In the genomic region with DNA sequence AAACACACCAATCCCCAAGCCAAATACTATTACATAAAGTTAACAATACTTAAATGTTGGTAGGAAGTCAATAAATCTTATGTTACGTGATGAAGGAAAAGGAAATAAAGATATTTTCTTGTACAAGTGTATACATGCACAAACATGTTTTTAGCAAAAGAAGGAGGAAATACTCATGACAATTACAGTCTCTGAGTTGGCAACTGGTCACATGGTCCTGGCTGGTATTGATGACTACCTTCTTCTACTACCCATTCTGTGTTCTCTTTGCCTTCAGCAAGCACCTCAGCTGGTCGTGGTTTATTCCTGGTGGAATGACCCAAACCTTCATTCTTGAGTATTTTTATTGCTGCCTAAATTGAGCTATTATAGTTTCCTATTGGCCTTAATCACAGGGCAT, we compare ENCODE assay signal across 16 cellular contexts.
DNase-seq lines count a peak whose midpoint lies in the region; ATAC-seq lines count a peak whose summit lies in the region.
"Had no signal": no experiment of that assay in that cellular context is flagged by ENCODE, and none has a peak within 500 bp of the region (broad histone marks: within the 10 kb centered on the region; RNA-seq: fewer than 3 reads in every experiment).

No MANE protein-coding gene starts in this region.

- DNase-seq in activated naive CD8-positive, alpha-beta T cell treated with anti-CD3 and anti-CD28 coated beads, Interleukin-2, amount 50 U/mL, for 24 hours: no peak
- no peak for DNase-seq in activated naive CD8-positive, alpha-beta T cell treated with anti-CD3 and anti-CD28 coated beads for 36 hours
- no peak for DNase-seq in activated T-helper 2 cell treated with anti-CD3 and anti-CD28 coated beads, Interferon-gamma antibody, Interleukin-2, Interleukin-4, amounts not matched to agents 10 μg/mL and 5 μg/mL and 100 μg/mL, durations not matched to agents 14 hours and 24 hours and 36 hours (ENCODE audit: low spot score)
- no peak for DNase-seq in stimulated activated naive B cell treated with anti-CD40 and anti-IgM and Interleukin-4, amounts not matched to agents 10 μg/mL and 1 μg/mL and 100 μg/mL, for 72 hours
- no peak for DNase-seq in NCI-H146 treated with DMSO at 0.1 percent for 48 hours (lab: John Stamatoyannopoulos, UW; ENCODE audit: unreplicated experiment)
- DNase-seq: Calu3; CD8-positive, alpha-beta T cell; GF-D8; H9; KG1; NCI-H1436; NCI-H2029; NCI-H526; PC-3 had no signal

- no peak for ATAC-seq in activated naive CD8-positive, alpha-beta T cell treated with anti-CD3 and anti-CD28 coated beads, Interleukin-2, amount 50 U/mL, for 24 hours
- ATAC-seq in esophagus mucosa (peak; percentile 82), HG02642 (IDR thresholded peaks at IDR 0.05; ENCODE audit: poor library complexity, unreplicated experiment) (no peak)
- no peak for ATAC-seq in stimulated activated naive B cell treated with anti-CD40 and anti-IgM and Interleukin-4, amounts not matched to agents 10 μg/mL and 1 μg/mL and 100 μg/mL, for 72 hours (replicated peaks)
- ATAC-seq: CD8-positive, alpha-beta T cell; PC-3 had no signal

- peaks cover 16% of the 10 kb centered on the region for H3K4me1 Mint-ChIP-seq in activated naive CD8-positive, alpha-beta T cell treated with anti-CD3 and anti-CD28 coated beads, Interleukin-2, amount 50 U/mL, for 24 hours
- H3K4me1 Mint-ChIP-seq in activated naive CD8-positive, alpha-beta T cell treated with anti-CD3 and anti-CD28 coated beads for 36 hours: peaks cover 4% of the 10 kb centered on the region
- H3K4me1 Mint-ChIP-seq in activated T-helper 2 cell treated with anti-CD3 and anti-CD28 coated beads, Interferon-gamma antibody, Interleukin-2, Interleukin-4, amounts not matched to agents 10 μg/mL and 5 μg/mL and 100 μg/mL, durations not matched to agents 14 hours and 24 hours and 36 hours (ENCODE audit: low read depth): peaks cover 10% of the 10 kb centered on the region
- no peaks in the 10 kb centered on the region for H3K4me1 Mint-ChIP-seq in stimulated activated naive B cell treated with anti-CD40 and anti-IgM and Interleukin-4, amounts not matched to agents 10 μg/mL and 1 μg/mL and 100 μg/mL, for 72 hours
- H3K4me1 Mint-ChIP-seq: H9 had no signal

- peak overlapping the region; percentile 33 for H3K27ac Mint-ChIP-seq in activated naive CD8-positive, alpha-beta T cell treated with anti-CD3 and anti-CD28 coated beads, Interleukin-2, amount 50 U/mL, for 24 hours
- no peak overlapping the region for H3K27ac Mint-ChIP-seq in activated naive CD8-positive, alpha-beta T cell treated with anti-CD3 and anti-CD28 coated beads for 36 hours
- H3K27ac Mint-ChIP-seq in activated T-helper 2 cell treated with anti-CD3 and anti-CD28 coated beads, Interferon-gamma antibody, Interleukin-2, Interleukin-4, amounts not matched to agents 10 μg/mL and 5 μg/mL and 100 μg/mL, durations not matched to agents 14 hours and 24 hours and 36 hours: peak overlapping the region; percentile 40
- H3K27ac Mint-ChIP-seq in stimulated activated naive B cell treated with anti-CD40 and anti-IgM and Interleukin-4, amounts not matched to agents 10 μg/mL and 1 μg/mL and 100 μg/mL, for 72 hours: peak overlapping the region; percentile 42
- H3K27ac Mint-ChIP-seq: CD8-positive, alpha-beta T cell; H9 had no signal

- H3K36me3 Mint-ChIP-seq in activated naive CD8-positive, alpha-beta T cell treated with anti-CD3 and anti-CD28 coated beads, Interleukin-2, amount 50 U/mL, for 24 hours (ENCODE audit: low read depth): peaks cover 77% of the 10 kb centered on the region
- H3K36me3 Mint-ChIP-seq in activated naive CD8-positive, alpha-beta T cell treated with anti-CD3 and anti-CD28 coated beads for 36 hours: peaks cover 61% of the 10 kb centered on the region
- H3K36me3 Mint-ChIP-seq in activated T-helper 2 cell treated with anti-CD3 and anti-CD28 coated beads, Interferon-gamma antibody, Interleukin-2, Interleukin-4, amounts not matched to agents 10 μg/mL and 5 μg/mL and 100 μg/mL, durations not matched to agents 14 hours and 24 hours and 36 hours (ENCODE audit: low read depth): peaks cover 89% of the 10 kb centered on the region
- peaks cover 38 to 61% of the 10 kb centered on the region in 2 donors for H3K36me3 Mint-ChIP-seq in stimulated activated naive B cell treated with anti-CD40 and anti-IgM and Interleukin-4, amounts not matched to agents 10 μg/mL and 1 μg/mL and 100 μg/mL, for 72 hours

- no peaks in the 10 kb centered on the region for H3K9me3 Mint-ChIP-seq in activated naive CD8-positive, alpha-beta T cell treated with anti-CD3 and anti-CD28 coated beads, Interleukin-2, amount 50 U/mL, for 24 hours
- no peaks in the 10 kb centered on the region for H3K9me3 Mint-ChIP-seq in activated naive CD8-positive, alpha-beta T cell treated with anti-CD3 and anti-CD28 coated beads for 36 hours
- H3K9me3 Mint-ChIP-seq in activated T-helper 2 cell treated with anti-CD3 and anti-CD28 coated beads, Interferon-gamma antibody, Interleukin-2, Interleukin-4, amounts not matched to agents 10 μg/mL and 5 μg/mL and 100 μg/mL, durations not matched to agents 14 hours and 24 hours and 36 hours: no peaks in the 10 kb centered on the region
- H3K9me3 Mint-ChIP-seq in stimulated activated naive B cell treated with anti-CD40 and anti-IgM and Interleukin-4, amounts not matched to agents 10 μg/mL and 1 μg/mL and 100 μg/mL, for 72 hours: no peaks in the 10 kb centered on the region
- H3K9me3 Mint-ChIP-seq: CD8-positive, alpha-beta T cell; H9 had no signal

- H3K4me3 Mint-ChIP-seq in activated naive CD8-positive, alpha-beta T cell treated with anti-CD3 and anti-CD28 coated beads, Interleukin-2, amount 50 U/mL, for 24 hours: no peak overlapping the region
- no peak overlapping the region for H3K4me3 Mint-ChIP-seq in activated naive CD8-positive, alpha-beta T cell treated with anti-CD3 and anti-CD28 coated beads for 36 hours
- H3K4me3 Mint-ChIP-seq in activated T-helper 2 cell treated with anti-CD3 and anti-CD28 coated beads, Interferon-gamma antibody, Interleukin-2, Interleukin-4, amounts not matched to agents 10 μg/mL and 5 μg/mL and 100 μg/mL, durations not matched to agents 14 hours and 24 hours and 36 hours (ENCODE audit: low read depth): no peak overlapping the region
- H3K4me3 Mint-ChIP-seq in stimulated activated naive B cell treated with anti-CD40 and anti-IgM and Interleukin-4, amounts not matched to agents 10 μg/mL and 1 μg/mL and 100 μg/mL, for 72 hours: no peak overlapping the region
- H3K4me3 Mint-ChIP-seq: CD8-positive, alpha-beta T cell; H9 had no signal

- H3K27me3 Mint-ChIP-seq in activated naive CD8-positive, alpha-beta T cell treated with anti-CD3 and anti-CD28 coated beads, Interleukin-2, amount 50 U/mL, for 24 hours: no peaks in the 10 kb centered on the region
- H3K27me3 Mint-ChIP-seq in activated naive CD8-positive, alpha-beta T cell treated with anti-CD3 and anti-CD28 coated beads for 36 hours: no peaks in the 10 kb centered on the region
- no peaks in the 10 kb centered on the region for H3K27me3 Mint-ChIP-seq in activated T-helper 2 cell treated with anti-CD3 and anti-CD28 coated beads, Interferon-gamma antibody, Interleukin-2, Interleukin-4, amounts not matched to agents 10 μg/mL and 5 μg/mL and 100 μg/mL, durations not matched to agents 14 hours and 24 hours and 36 hours (ENCODE audit: low read depth)
- H3K27me3 Mint-ChIP-seq in stimulated activated naive B cell treated with anti-CD40 and anti-IgM and Interleukin-4, amounts not matched to agents 10 μg/mL and 1 μg/mL and 100 μg/mL, for 72 hours: no peaks in the 10 kb centered on the region

- intact Hi-C loops in activated T-helper 2 cell treated with anti-CD3 and anti-CD28 coated beads, Interferon-gamma antibody, Interleukin-2, Interleukin-4, amounts not matched to agents 10 μg/mL and 5 μg/mL and 100 μg/mL, durations not matched to agents 14 hours and 24 hours and 36 hours (cut with micrococcal nuclease): no loop called here
